Comparison of ENCODE assay signal across 21 cellular contexts in the genomic region with DNA sequence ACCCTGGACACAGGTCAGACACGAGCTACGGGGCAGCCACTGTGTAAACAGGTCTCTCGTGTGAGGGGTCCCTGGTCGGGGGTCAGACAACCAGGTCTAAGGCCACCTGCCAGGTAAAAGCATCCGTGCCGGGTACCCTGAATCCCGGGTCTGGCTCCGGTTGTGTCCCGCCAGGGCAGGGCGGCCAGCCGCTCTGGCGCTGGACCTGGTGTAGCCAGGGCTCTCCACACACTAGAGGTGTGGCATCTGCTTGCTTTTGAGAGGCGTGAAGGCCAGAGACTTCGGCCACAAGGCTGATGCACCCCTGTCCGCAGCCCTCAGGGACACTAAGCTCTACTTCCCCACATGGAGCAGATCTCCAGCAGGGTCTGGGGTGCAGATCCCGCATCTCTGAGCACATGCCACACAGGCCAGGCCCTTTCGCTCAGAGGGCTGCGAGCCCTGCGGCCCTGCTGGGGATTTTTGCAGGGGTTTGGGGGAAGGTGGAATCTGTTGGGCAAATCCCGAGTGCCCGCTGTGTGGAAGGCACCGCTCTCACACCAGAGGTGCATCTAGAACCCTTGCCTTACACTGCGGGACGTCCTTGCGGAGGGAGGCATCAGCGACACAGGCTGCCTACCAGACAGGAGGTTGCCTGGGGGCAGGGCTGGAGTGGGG.
"Had no signal": no experiment of that assay in that cellular context is flagged by ENCODE, and none has a peak within 500 bp of the region (broad histone marks: within the 10 kb centered on the region; RNA-seq: fewer than 3 reads in every experiment).

No MANE protein-coding gene starts in this region.

- H3K4me2 ChIP-seq: SK-N-SH had no signal

- DNase-seq: KBM-7, MV-4-11, NCI-H1048, NCI-H1105, NCI-H1417, NCI-H1436 treated with DMSO at 0.1 percent for 48 hours, NCI-H1694 treated with DMSO at 0.1 percent for 48 hours, NCI-H1930, NCI-H2081, NCI-H2107, NCI-H226, NCI-H446, NCI-H510A, NCI-H524 treated with DMSO at 0.1 percent for 48 hours, NCI-H69, NCI-H774, RPMI8226, SHP77, SK-N-SH, SW 1271 had no signal

- FAIRE-seq: RCC 7860 had no signal

- H3K9ac ChIP-seq: SK-N-SH had no signal

- H3K9me3 ChIP-seq: SK-N-SH had no signal
